ENCODE assay signal across 15 cellular contexts in the genomic region with DNA sequence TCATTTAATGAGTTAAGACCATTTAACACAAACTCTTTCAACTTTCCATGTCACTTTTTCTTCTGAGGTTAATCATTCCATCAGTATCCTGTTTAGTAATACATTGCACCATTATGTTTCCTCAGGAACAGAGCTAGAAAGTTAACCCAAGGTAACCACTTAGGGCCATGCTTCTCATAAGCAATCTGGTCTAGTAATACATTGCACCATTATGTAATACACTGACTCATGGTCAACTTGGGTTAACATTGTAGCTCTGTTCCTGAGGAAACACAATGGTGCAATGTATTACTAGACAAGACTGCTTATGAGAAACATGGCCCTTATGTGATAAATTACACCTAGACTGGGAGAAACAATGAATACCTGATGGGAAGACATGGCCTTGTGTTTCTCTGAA. TPM values are rescaled to one million over a fixed set of nuclear protein-coding genes. Genes with fewer than 3 reads are reported as not detected.
DNase-seq lines count a peak whose midpoint lies in the region; ATAC-seq and TF ChIP-seq lines count a peak whose summit lies in the region.
"Had no signal": no experiment of that assay in that cellular context is flagged by ENCODE, and none has a peak within 500 bp of the region (broad histone marks: within the 10 kb centered on the region; RNA-seq: fewer than 3 reads in every experiment).

No MANE protein-coding gene starts in this region.

- ATAC-seq in naive thymus-derived CD4-positive, alpha-beta T cell: peak; percentile 71

- no peak overlapping the region for H3K4me3 ChIP-seq in choroid plexus epithelial cell (ENCODE audit: low read depth, low read length)
- H3K4me3 ChIP-seq in naive thymus-derived CD4-positive, alpha-beta T cell (ENCODE audit: low read length): no peak overlapping the region
- no peak overlapping the region for H3K4me3 ChIP-seq in OCI-LY7 (ENCODE audit: low read depth, low read length, poor library complexity, severe bottlenecking)
- H3K4me3 ChIP-seq: BLaER1, MG63 had no signal

- POLR2A ChIA-PET in naive thymus-derived CD4-positive, alpha-beta T cell (lab: Charles Lee): interaction anchor here (1.1 kb wide), 1 partner anchor 19 kb away, joined by 5 read pairs; no protein-coding TSS in a partner anchor
- POLR2A ChIA-PET in OCI-LY7 (lab: Charles Lee): interaction anchor here (0.6 to 1.9 kb wide), 4 partner anchors 9 to 179 kb away, joined by 3 to 5 read pairs (median 4); partner anchors contain the start of genes ERH and SLC39A9

- intact Hi-C loops in naive thymus-derived CD4-positive, alpha-beta T cell (cut with micrococcal nuclease): no loop called here
- intact Hi-C loops in OCI-LY7 (cut with micrococcal nuclease; ENCODE audit: unreplicated experiment): no loop called here

- peaks cover 11% of the 10 kb centered on the region; the same call in 1 of the 2 replicates for H3K79me2 ChIP-seq in OCI-LY7 (ENCODE audit: insufficient read depth, low read depth, low read length)

- no peaks in the 10 kb centered on the region for H3K27me3 ChIP-seq in naive thymus-derived CD4-positive, alpha-beta T cell (ENCODE audit: control insufficient read depth in 2 of 2, insufficient read depth in 2 of 2, low read length in 2 of 2)
- H3K27me3 ChIP-seq: BLaER1, MG63 had no signal

- peak; percentile 12 for DNase-seq in EH (ENCODE audit: low read depth)
- peak; percentile 88 for DNase-seq in MV-4-11 (lab: John Stamatoyannopoulos, UW)
- peak; percentile 82 for DNase-seq in choroid plexus epithelial cell (ENCODE audit: low read depth)
- no peak for DNase-seq in naive thymus-derived CD4-positive, alpha-beta T cell
- DNase-seq in NCI-H526 treated with DMSO at 0.1 percent for 48 hours (lab: John Stamatoyannopoulos, UW): no peak
- DNase-seq in LoVo (ENCODE audit: low spot score): no peak
- DNase-seq in activated CD4-positive, alpha-beta T cell treated with anti-CD3 and anti-CD28 coated beads for 1 hour: no peak
- no peak for DNase-seq in OCI-LY7 (ENCODE audit: low spot score)
- DNase-seq: activated CD4-positive, alpha-beta T cell treated with anti-CD3 and anti-CD28 coated beads, Interleukin-2, amount 50 U/mL, for 48 hours; head of caudate nucleus; MG63; NCI-H2171 had no signal

- no peak overlapping the region for H2AFZ ChIP-seq in OCI-LY7 (ENCODE audit: low read length)

- peaks cover 0 to 60% (median 38%) of the 10 kb centered on the region in 5 donors for H3K36me3 Mint-ChIP-seq in naive thymus-derived CD4-positive, alpha-beta T cell

- no peak overlapping the region for H3K4me2 ChIP-seq in OCI-LY7 (ENCODE audit: low read length)
- H3K4me2 ChIP-seq: BLaER1 had no signal

- H3K27me3 Mint-ChIP-seq in naive thymus-derived CD4-positive, alpha-beta T cell: no peaks in the 10 kb centered on the region

- TF ChIP-seq CTCF in choroid plexus epithelial cell (conservative IDR thresholded peaks at IDR 0.05; ENCODE audit: low read depth, low read length): no peak
- no peak for TF ChIP-seq CTCF in OCI-LY7 (conservative IDR thresholded peaks at IDR 0.05; ENCODE audit: low read length)

- CTCF ChIA-PET in naive thymus-derived CD4-positive, alpha-beta T cell (lab: Charles Lee): no interaction called here
- CTCF ChIA-PET in OCI-LY7 (lab: Charles Lee; ENCODE audit: unreplicated experiment): no interaction called here

- no peak overlapping the region for H3K4me3 Mint-ChIP-seq in naive thymus-derived CD4-positive, alpha-beta T cell
- H3K4me3 Mint-ChIP-seq: T-helper 2 cell treated with Interferon-gamma antibody and Interleukin-4, amounts not matched to agents 5 μg/mL and 100 μg/mL, for 36 hours had no signal

- H3K9me2 ChIP-seq in OCI-LY7 (ENCODE audit: insufficient read depth, low read length): no peaks in the 10 kb centered on the region

- H3K4me1 Mint-ChIP-seq in naive thymus-derived CD4-positive, alpha-beta T cell: peaks cover 0 to 10% (median 0%) of the 10 kb centered on the region in 7 donors

- H3K27ac ChIP-seq in naive thymus-derived CD4-positive, alpha-beta T cell (ENCODE audit: low read depth, low read length): no peak overlapping the region
- no peak overlapping the region for H3K27ac ChIP-seq in OCI-LY7 (ENCODE audit: low read depth, low read length, poor library complexity, severe bottlenecking)
- H3K27ac ChIP-seq: BLaER1 had no signal

- no peaks in the 10 kb centered on the region for H3K4me1 ChIP-seq in naive thymus-derived CD4-positive, alpha-beta T cell (ENCODE audit: control insufficient read depth in 2 of 2, insufficient read depth in 2 of 2, low read length in 2 of 2)
- no peaks in the 10 kb centered on the region for H3K4me1 ChIP-seq in OCI-LY7 (ENCODE audit: insufficient read depth, low read length, poor library complexity, severe bottlenecking)
- H3K4me1 ChIP-seq: BLaER1 had no signal

- H3K9me3 ChIP-seq in naive thymus-derived CD4-positive, alpha-beta T cell (ENCODE audit: control insufficient read depth in 2 of 3, low read length in 3 of 3): no peaks in the 10 kb centered on the region
- peaks cover 11% of the 10 kb centered on the region; the same call in 1 of the 2 replicates for H3K9me3 ChIP-seq in OCI-LY7 (ENCODE audit: low read length)
- H3K9me3 ChIP-seq: MG63 had no signal

- peaks cover 0 to 9% (median 0%) of the 10 kb centered on the region in 11 donors for H3K9me3 Mint-ChIP-seq in naive thymus-derived CD4-positive, alpha-beta T cell
- H3K9me3 Mint-ChIP-seq: activated T-helper 2 cell treated with anti-CD3 and anti-CD28 coated beads, Interferon-gamma antibody, Interleukin-2, Interleukin-4, amounts not matched to agents 10 μg/mL and 5 μg/mL and 100 μg/mL, durations not matched to agents 14 hours and 24 hours and 36 hours; T-helper 2 cell treated with Interferon-gamma antibody and Interleukin-4, amounts not matched to agents 5 μg/mL and 100 μg/mL, for 36 hours had no signal

- no TSS peak for BruUV-seq in OCI-LY7 (replicated peaks; lab: Mats Ljungman, UMichigan)

- H3K36me3 ChIP-seq in naive thymus-derived CD4-positive, alpha-beta T cell (ENCODE audit: control insufficient read depth in 2 of 3, insufficient read depth in 3 of 3, low read length in 3 of 3): peaks cover 0 to 40% (median 3%) of the 10 kb centered on the region in 3 experiments
- peaks cover 80% of the 10 kb centered on the region for H3K36me3 ChIP-seq in OCI-LY7 (ENCODE audit: insufficient read depth, low read length)

- no peak overlapping the region for H3K27ac Mint-ChIP-seq in naive thymus-derived CD4-positive, alpha-beta T cell
- H3K27ac Mint-ChIP-seq: activated T-helper 2 cell treated with anti-CD3 and anti-CD28 coated beads, Interferon-gamma antibody, Interleukin-2, Interleukin-4, amounts not matched to agents 10 μg/mL and 5 μg/mL and 100 μg/mL, durations not matched to agents 14 hours and 24 hours and 36 hours; T-helper 2 cell treated with Interferon-gamma antibody and Interleukin-4, amounts not matched to agents 5 μg/mL and 100 μg/mL, for 36 hours had no signal

- peaks cover 3% of the 10 kb centered on the region; the same call in 1 of the 2 replicates for H4K20me1 ChIP-seq in OCI-LY7 (ENCODE audit: insufficient read depth, low read length)

RNA-seq across cellular contexts. Expression of gene ERH, which starts 21.7 kb away (rescaled TPM):
- total RNA-seq in naive thymus-derived CD4-positive, alpha-beta T cell: 100 to 1,000 TPM in 2 of 5 experiments, 10 to 100 TPM in 3; 85.1 to 330 (median 96.3) TPM
- polyA plus RNA-seq in naive thymus-derived CD4-positive, alpha-beta T cell: 10 to 100 TPM; 26.4 to 67.9 TPM
- total RNA-seq in OCI-LY7 (2014; rRNA removed; shearing (Covaris generic)): 204 and 435 TPM in 2 replicates
- total RNA-seq in OCI-LY7 (2022): 498 and 512 TPM in 2 replicates

RNA-seq across cellular contexts. Expression of gene SLC39A9, which starts 22.1 kb away (rescaled TPM):
- total RNA-seq in naive thymus-derived CD4-positive, alpha-beta T cell: 10 to 100 TPM; 27.2 to 50.3 (median 35.3) TPM
- polyA plus RNA-seq in naive thymus-derived CD4-positive, alpha-beta T cell: 10 to 100 TPM; 12.3 to 22.7 TPM
- total RNA-seq in OCI-LY7 (2014; rRNA removed; shearing (Covaris generic)): 70.4 and 86.5 TPM in 2 replicates
- 91.7 and 96.6 TPM in 2 replicates for total RNA-seq in OCI-LY7 (2022)

Comparison
In these comparisons a context has a peak if more than half of its experiments do, and no peak if none do; other contexts are left out.
1. DNase-seq: peak in EH (single experiment), MV-4-11 (single experiment) and choroid plexus epithelial cell (single experiment); none in naive thymus-derived CD4-positive, alpha-beta T cell (0 of 9), NCI-H526 treated with DMSO at 0.1 percent for 48 hours (single experiment), LoVo (single experiment), activated CD4-positive, alpha-beta T cell treated with anti-CD3 and anti-CD28 coated beads for 1 hour (single experiment) and OCI-LY7 (single experiment).